Comparison of ENCODE assay signal across 25 cellular contexts in genomic region chr12:6390084-6390799, GRCh38. TPM values are rescaled to one million over a fixed set of nuclear protein-coding genes. Genes with fewer than 3 reads are reported as not detected.
DNase-seq lines count a peak whose midpoint lies in the region; ATAC-seq, FAIRE-seq and TF ChIP-seq lines count a peak whose summit lies in the region.
"Had no signal": no experiment of that assay in that cellular context is flagged by ENCODE, and none has a peak within 500 bp of the region (broad histone marks: within the 10 kb centered on the region; RNA-seq: fewer than 3 reads in every experiment).

No MANE protein-coding gene starts in this region.

- H3K4me3 ChIP-seq in right cardiac atrium (ENCODE audit: low read length) (no peak overlapping the region), kidney (ENCODE audit: low read length in 2 of 2) (no peak overlapping the region), thyroid gland (replicated peaks in 1 of 3) (no peak overlapping the region), WERI-Rb-1 (ENCODE audit: low read depth, low read length) (no peak overlapping the region)
- H3K4me3 ChIP-seq: ascending aorta, heart left ventricle had no signal

- WGBS in right cardiac atrium: 82% methylated on average over 15 of the region's 15 CpGs
- WGBS in thyroid gland, 2 donors: 88 to 90% methylated on average over 15 of the region's 15 CpGs

- no peak overlapping the region for H3K27ac Mint-ChIP-seq in activated CD8-positive, alpha-beta T cell treated with anti-CD3 and anti-CD28 coated beads, Interleukin-2, amount 10 ng/mL, durations not matched to agents 7 days and 5 days
- H3K27ac Mint-ChIP-seq: activated naive CD4-positive, alpha-beta T cell treated with anti-CD3 and anti-CD28 coated beads, Interleukin-2, amount 50 U/mL, for 24 hours had no signal

- H3K4me1 Mint-ChIP-seq in activated CD8-positive, alpha-beta T cell treated with anti-CD3 and anti-CD28 coated beads, Interleukin-2, amount 10 ng/mL, durations not matched to agents 7 days and 5 days (ENCODE audit: low read depth): no peaks in the 10 kb centered on the region
- H3K4me1 Mint-ChIP-seq: activated naive CD4-positive, alpha-beta T cell treated with anti-CD3 and anti-CD28 coated beads, Interleukin-2, amount 50 U/mL, for 24 hours had no signal

- intact Hi-C loops in right cardiac atrium (cut with DNase I): no loop called here
- intact Hi-C loops in cardiac septum (cut with DNase I): no loop called here
- intact Hi-C loops in kidney (cut with DNase I): no loop called here
- intact Hi-C loops in thyroid gland (cut with DNase I): no loop called here

- TF ChIP-seq CTCF in kidney (IDR thresholded peaks at IDR 0.05; ENCODE audit: borderline replicate concordance, extremely low read depth, insufficient read depth): no peak
- no peak for TF ChIP-seq CTCF in thyroid gland (IDR thresholded peaks at IDR 0.05)
- no peak for TF ChIP-seq CTCF in WERI-Rb-1 (IDR thresholded peaks at IDR 0.05; ENCODE audit: low read depth, low read length)

- DNase-seq in right cardiac atrium (peak in 2 of 3 donors; percentile 53 to 58), cardiac septum (ENCODE audit: low spot score) (no peak), kidney (peak; percentile 67), thyroid gland (no peak), WERI-Rb-1 (no peak)
- no peak for DNase-seq in activated CD8-positive, alpha-beta T cell treated with anti-CD3 and anti-CD28 coated beads, Interleukin-2, amount 10 ng/mL, durations not matched to agents 7 days and 5 days
- DNase-seq: activated CD4-positive, CD25-positive, alpha-beta regulatory T cell; activated CD8-positive, alpha-beta memory T cell treated with anti-CD3 and anti-CD28 coated beads for 24 hours; activated T-cell treated with anti-CD3 and anti-CD28 coated beads, Interleukin-2, amount 50 U/mL, for 48 hours; BE2C; cerebellar nuclear complex; heart left ventricle; immature natural killer cell; KG1; NCI-H1048; NCI-H2029; stimulated activated naive CD4-positive, alpha-beta T cell treated with Interleukin-2 at 50 U/mL for 16 hours had no signal

- H3K36me3 ChIP-seq in kidney (ENCODE audit: control insufficient read depth in 1 of 2, insufficient read depth in 2 of 2, low read length in 2 of 2) (peaks cover 21 to 26% of the 10 kb centered on the region in 2 donors), thyroid gland (peaks cover 24 to 33% of the 10 kb centered on the region in 2 donors), WERI-Rb-1 (no peaks in the 10 kb centered on the region)
- H3K36me3 ChIP-seq: BE2C had no signal

- CTCF ChIA-PET in activated CD8-positive, alpha-beta T cell treated with anti-CD3 and anti-CD28 coated beads, Interleukin-2, amount 10 ng/mL, durations not matched to agents 7 days and 5 days (lab: Charles Lee): interaction anchor here (1.4 kb wide), 1 partner anchor 67 kb away, joined by 3 read pairs; no protein-coding TSS in a partner anchor

- peaks cover 6% of the 10 kb centered on the region for H3K27me3 Mint-ChIP-seq in activated CD8-positive, alpha-beta T cell treated with anti-CD3 and anti-CD28 coated beads, Interleukin-2, amount 10 ng/mL, durations not matched to agents 7 days and 5 days (ENCODE audit: low read depth)
- H3K27me3 Mint-ChIP-seq: activated naive CD4-positive, alpha-beta T cell treated with anti-CD3 and anti-CD28 coated beads, Interleukin-2, amount 50 U/mL, for 24 hours had no signal

- H3K27ac ChIP-seq in right cardiac atrium (ENCODE audit: low read length) (no peak overlapping the region), kidney (ENCODE audit: low read depth in 2 of 2, low read length in 2 of 2) (no peak overlapping the region), thyroid gland (peak overlapping the region; percentile 31 to 97 (median 90)), WERI-Rb-1 (no peak overlapping the region)

- no peaks in the 10 kb centered on the region for H3K9me3 Mint-ChIP-seq in activated CD8-positive, alpha-beta T cell treated with anti-CD3 and anti-CD28 coated beads, Interleukin-2, amount 10 ng/mL, durations not matched to agents 7 days and 5 days (ENCODE audit: insufficient read depth)
- H3K9me3 Mint-ChIP-seq: activated naive CD4-positive, alpha-beta T cell treated with anti-CD3 and anti-CD28 coated beads, Interleukin-2, amount 50 U/mL, for 24 hours; immature natural killer cell had no signal

- POLR2A ChIA-PET in activated CD8-positive, alpha-beta T cell treated with anti-CD3 and anti-CD28 coated beads, Interleukin-2, amount 10 ng/mL, durations not matched to agents 7 days and 5 days (lab: Charles Lee): no interaction called here

- no peak overlapping the region for H3K4me3 Mint-ChIP-seq in activated CD8-positive, alpha-beta T cell treated with anti-CD3 and anti-CD28 coated beads, Interleukin-2, amount 10 ng/mL, durations not matched to agents 7 days and 5 days
- H3K4me3 Mint-ChIP-seq: activated naive CD4-positive, alpha-beta T cell treated with anti-CD3 and anti-CD28 coated beads, Interleukin-2, amount 50 U/mL, for 24 hours; immature natural killer cell had no signal

- H3K9ac ChIP-seq in kidney (ENCODE audit: low read length in 2 of 2): no peak overlapping the region
- H3K9ac ChIP-seq: SK-N-SH had no signal

- no peak for TF ChIP-seq POLR2A in thyroid gland (IDR thresholded peaks at IDR 0.05)

- no peak for FAIRE-seq in kidney (lab: Jason Lieb, UNC)
- FAIRE-seq: D721Med, endometrium had no signal

- ATAC-seq in right cardiac atrium: no peak
- ATAC-seq in activated CD8-positive, alpha-beta T cell treated with anti-CD3 and anti-CD28 coated beads, Interleukin-2, amount 10 ng/mL, durations not matched to agents 7 days and 5 days: no peak

- no peaks in the 10 kb centered on the region for H3K9me3 ChIP-seq in right cardiac atrium (ENCODE audit: control insufficient read depth, low read length)
- no peaks in the 10 kb centered on the region for H3K9me3 ChIP-seq in kidney (ENCODE audit: control insufficient read depth in 1 of 2, low read length in 2 of 2)
- H3K9me3 ChIP-seq in thyroid gland: no peaks in the 10 kb centered on the region
- peaks cover 3% of the 10 kb centered on the region for H3K9me3 ChIP-seq in WERI-Rb-1 (ENCODE audit: severe bottlenecking)
- H3K9me3 ChIP-seq: ascending aorta, BE2C, heart left ventricle, SK-N-SH had no signal

- H3K27me3 ChIP-seq in right cardiac atrium (ENCODE audit: control insufficient read depth, insufficient read depth): no peaks in the 10 kb centered on the region
- H3K27me3 ChIP-seq in thyroid gland: no peaks in the 10 kb centered on the region
- H3K27me3 ChIP-seq in WERI-Rb-1 (ENCODE audit: insufficient read depth, low read depth, severe bottlenecking): no peaks in the 10 kb centered on the region
- H3K27me3 ChIP-seq: ascending aorta, BE2C, heart left ventricle had no signal

- H3K36me3 Mint-ChIP-seq in activated CD8-positive, alpha-beta T cell treated with anti-CD3 and anti-CD28 coated beads, Interleukin-2, amount 10 ng/mL, durations not matched to agents 7 days and 5 days (ENCODE audit: low read depth): no peaks in the 10 kb centered on the region
- H3K36me3 Mint-ChIP-seq: activated naive CD4-positive, alpha-beta T cell treated with anti-CD3 and anti-CD28 coated beads, Interleukin-2, amount 50 U/mL, for 24 hours had no signal

- peaks cover 2% of the 10 kb centered on the region for H3K4me1 ChIP-seq in right cardiac atrium (ENCODE audit: control insufficient read depth, insufficient read depth, low read length)
- peaks cover 0 to 2% of the 10 kb centered on the region in 2 donors for H3K4me1 ChIP-seq in kidney (ENCODE audit: control insufficient read depth in 1 of 2, insufficient read depth in 1 of 2, low read depth in 1 of 2, low read length in 2 of 2)
- peaks cover 18 to 36% of the 10 kb centered on the region in 2 donors for H3K4me1 ChIP-seq in thyroid gland
- H3K4me1 ChIP-seq: BE2C had no signal

RNA-seq across cellular contexts. Expression of gene LTBR, which starts 6.3 kb away (rescaled TPM):
- 10 to 100 TPM; 37.6 to 54.2 (median 40.3) TPM for total RNA-seq in right cardiac atrium
- polyA plus RNA-seq in right cardiac atrium: 30.8 TPM
- 29.4 TPM for total RNA-seq in cardiac septum
- total RNA-seq in kidney: 114 TPM
- polyA plus RNA-seq in kidney (ENCODE audit: insufficient read depth, low read depth, low replicate concordance): 77.8 TPM
- 100 to 1,000 TPM; 152 to 215 (median 178) TPM for total RNA-seq in thyroid gland
- total RNA-seq in activated CD8-positive, alpha-beta T cell treated with anti-CD3 and anti-CD28 coated beads, Interleukin-2, amount 10 ng/mL, durations not matched to agents 7 days and 5 days: under 1 TPM in 1 of 2 experiments, not detected in 1; 0.34 TPM
- total RNA-seq: A172 had no signal

RNA-seq across cellular contexts. Expression of gene SCNN1A, which starts 14.9 kb away (rescaled TPM):
- total RNA-seq in right cardiac atrium (under 1 TPM; 0.08 to 0.80 (median 0.50) TPM), cardiac septum (0.46 TPM), kidney (452 TPM), thyroid gland (100 to 1,000 TPM; 229 to 449 (median 336) TPM)
- polyA plus RNA-seq in right cardiac atrium (0.23 TPM), kidney (ENCODE audit: insufficient read depth, low read depth, low replicate concordance) (225 TPM)
- total RNA-seq in activated CD8-positive, alpha-beta T cell treated with anti-CD3 and anti-CD28 coated beads, Interleukin-2, amount 10 ng/mL, durations not matched to agents 7 days and 5 days: 1 to 10 TPM in 1 of 2 experiments, under 1 TPM in 1; 0.47 to 1.5 TPM
- total RNA-seq: RPMI7951 had no signal

RNA-seq across cellular contexts. Expression of gene TNFRSF1A, which starts 48.4 kb away (rescaled TPM):
- 100 to 1,000 TPM in 1 of 4 donors, 10 to 100 TPM in 3; 65.6 to 103 (median 75.9) TPM for total RNA-seq in right cardiac atrium
- polyA plus RNA-seq in right cardiac atrium: 41.3 TPM
- 60.0 TPM for total RNA-seq in cardiac septum
- total RNA-seq in kidney: 186 TPM
- 99.6 TPM for polyA plus RNA-seq in kidney (ENCODE audit: insufficient read depth, low read depth, low replicate concordance)
- total RNA-seq in thyroid gland: 100 to 1,000 TPM; 131 to 185 (median 150) TPM
- total RNA-seq in activated CD8-positive, alpha-beta T cell treated with anti-CD3 and anti-CD28 coated beads, Interleukin-2, amount 10 ng/mL, durations not matched to agents 7 days and 5 days: 10 to 100 TPM; 58.8 to 63.4 TPM

RNA-seq across cellular contexts. Expression of gene CD27, which starts 54.5 kb away (rescaled TPM):
- total RNA-seq in right cardiac atrium (under 1 TPM in 3 of 4 donors, not detected in 1; 0.29 to 0.80 (median 0.33) TPM), cardiac septum (not detected), kidney (6.6 TPM), thyroid gland (10 to 100 TPM in 1 of 4 donors, 1 to 10 TPM in 3; 2.7 to 10.8 (median 6.4) TPM)
- polyA plus RNA-seq in right cardiac atrium (0.27 TPM), kidney (ENCODE audit: insufficient read depth, low read depth, low replicate concordance) (not detected)
- 100 to 1,000 TPM; 112 to 131 TPM for total RNA-seq in activated CD8-positive, alpha-beta T cell treated with anti-CD3 and anti-CD28 coated beads, Interleukin-2, amount 10 ng/mL, durations not matched to agents 7 days and 5 days
- total RNA-seq: A172, ascending aorta, NCI-H460, RPMI7951 had no signal
- polyA plus RNA-seq: SK-N-SH had no signal

Comparison
In these comparisons a context has a peak if more than half of its experiments do, and no peak if none do; other contexts are left out.
1. DNase-seq: peak in right cardiac atrium (2 of 3) and kidney (single experiment); none in cardiac septum (single experiment), thyroid gland (0 of 2), WERI-Rb-1 (single experiment) and activated CD8-positive, alpha-beta T cell treated with anti-CD3 and anti-CD28 coated beads, Interleukin-2, amount 10 ng/mL, durations not matched to agents 7 days and 5 days (single experiment).
2. H3K27ac ChIP-seq: peak in thyroid gland (3 of 3); none in right cardiac atrium (single experiment), kidney (0 of 2) and WERI-Rb-1 (single experiment).
3. RNA of gene LTBR, which starts 6.3 kb away (total RNA-seq): 152 to 215 TPM in thyroid gland, 114 TPM in kidney (single experiment), 37.6 to 54.2 TPM in right cardiac atrium and 29.4 TPM in cardiac septum (single experiment); 0.34 TPM in activated CD8-positive, alpha-beta T cell treated with anti-CD3 and anti-CD28 coated beads, Interleukin-2, amount 10 ng/mL, durations not matched to agents 7 days and 5 days; every median in the first group is over 10 times any median in the second.
4. RNA of gene SCNN1A, which starts 14.9 kb away (total RNA-seq): 452 TPM in kidney (single experiment) and 229 to 449 TPM in thyroid gland; 0.47 to 1.5 TPM in activated CD8-positive, alpha-beta T cell treated with anti-CD3 and anti-CD28 coated beads, Interleukin-2, amount 10 ng/mL, durations not matched to agents 7 days and 5 days, 0.08 to 0.80 TPM in right cardiac atrium and 0.46 TPM in cardiac septum (single experiment); every median in the first group is over 10 times any median in the second.